ENCODE assay signal across 13 cellular contexts in the genomic region with DNA sequence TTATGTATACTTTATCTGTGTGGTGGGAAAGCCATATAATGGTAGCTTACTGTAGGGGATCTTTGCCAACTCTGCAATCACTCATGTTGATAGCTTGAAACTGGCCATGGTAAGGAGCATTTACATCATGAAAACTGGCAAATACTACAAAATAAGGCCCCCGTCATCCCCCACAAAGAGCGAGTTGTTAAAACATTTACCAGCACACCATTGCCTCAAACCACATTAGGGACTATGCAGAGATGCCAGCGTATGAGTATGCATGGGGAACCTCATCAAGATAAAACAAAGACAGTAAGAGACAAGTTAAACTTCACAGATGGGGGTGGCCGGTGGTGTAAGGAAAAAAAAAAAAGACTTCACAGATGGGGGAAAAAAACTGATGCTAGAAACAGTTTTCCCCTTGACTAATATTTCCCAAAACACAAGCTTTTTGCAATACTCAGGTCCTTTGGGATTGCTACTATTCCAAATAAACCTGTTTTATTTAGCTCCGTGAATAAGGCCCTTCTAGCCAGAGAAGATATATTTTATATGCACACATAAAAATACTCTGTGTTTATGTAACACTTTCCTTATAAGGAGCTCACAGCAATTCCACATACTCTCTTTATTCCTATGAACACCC.
DNase-seq lines count a peak whose midpoint lies in the region; ATAC-seq and TF ChIP-seq lines count a peak whose summit lies in the region.
"Had no signal": no experiment of that assay in that cellular context is flagged by ENCODE, and none has a peak within 500 bp of the region (broad histone marks: within the 10 kb centered on the region; RNA-seq: fewer than 3 reads in every experiment).

No MANE protein-coding gene starts in this region.

- H3K27ac Mint-ChIP-seq in stimulated activated naive CD8-positive, alpha-beta T cell treated with anti-CD3 and anti-CD28 coated beads, Interleukin-15, amount 100 ng/mL, for 72 hours: no peak overlapping the region

- peaks cover 0 to 7% of the 10 kb centered on the region in 2 donors for H3K9me3 Mint-ChIP-seq in stimulated activated naive CD8-positive, alpha-beta T cell treated with anti-CD3 and anti-CD28 coated beads, Interleukin-15, amount 100 ng/mL, for 72 hours

- H3K36me3 ChIP-seq in gastroesophageal sphincter: no peaks in the 10 kb centered on the region
- H3K36me3 ChIP-seq: adrenal gland, lower lobe of right lung had no signal

- no peak for ATAC-seq in gastroesophageal sphincter
- ATAC-seq in stimulated activated naive CD8-positive, alpha-beta T cell treated with anti-CD3 and anti-CD28 coated beads, Interleukin-15, amount 100 ng/mL, for 72 hours: peak; percentile 84
- ATAC-seq: lower lobe of right lung had no signal

- H3K27ac ChIP-seq in gastroesophageal sphincter: peak overlapping the region; percentile 52 to 92 (median 89)
- H3K27ac ChIP-seq: adrenal gland, lower lobe of right lung had no signal

- H3K27me3 ChIP-seq in gastroesophageal sphincter: no peaks in the 10 kb centered on the region
- H3K27me3 ChIP-seq: adrenal gland had no signal

- no peak overlapping the region for H3K4me3 ChIP-seq in Jurkat, Clone E6-1 (ENCODE audit: low read length)
- no peak overlapping the region for H3K4me3 ChIP-seq in gastroesophageal sphincter
- H3K4me3 ChIP-seq in foreskin fibroblast (ENCODE audit: low read depth in 1 of 2, low read length in 2 of 2): no peak overlapping the region
- H3K4me3 ChIP-seq: adrenal gland, lower lobe of right lung had no signal

- no peaks in the 10 kb centered on the region for H3K9me3 ChIP-seq in gastroesophageal sphincter
- H3K9me3 ChIP-seq: adrenal gland, lower lobe of right lung had no signal

- TF ChIP-seq EP300 in gastroesophageal sphincter (IDR thresholded peaks at IDR 0.05): no peak

- H3K4me3 Mint-ChIP-seq in stimulated activated naive CD8-positive, alpha-beta T cell treated with anti-CD3 and anti-CD28 coated beads, Interleukin-15, amount 100 ng/mL, for 72 hours: peak overlapping the region in 1 of 2 donors; percentile 27
- H3K4me3 Mint-ChIP-seq: neural crest cell had no signal

- peak; percentile 81 for DNase-seq in Jurkat, Clone E6-1 (ENCODE audit: low read depth, low spot score)
- DNase-seq in amniotic epithelial cell (ENCODE audit: low read depth): peak; percentile 91
- DNase-seq in stimulated activated naive CD8-positive, alpha-beta T cell treated with anti-CD3 and anti-CD28 coated beads, Interleukin-15, amount 100 ng/mL, for 72 hours: peak; percentile 20 to 66
- DNase-seq in erythroblast (lab: John Stamatoyannopoulos, UW): no peak
- no peak for DNase-seq in foreskin fibroblast
- no peak for DNase-seq in nucleus accumbens (lab: John Stamatoyannopoulos, UW)
- DNase-seq in hippocampal formation (lab: John Stamatoyannopoulos, UW): no peak
- DNase-seq: lower lobe of right lung, SHP77, T1000 had no signal

- TF ChIP-seq POLR2A in gastroesophageal sphincter (IDR thresholded peaks at IDR 0.05): no peak
- no peak for TF ChIP-seq POLR2A in erythroblast (IDR thresholded peaks at IDR 0.05; ENCODE audit: low read length)

- peaks cover 8% of the 10 kb centered on the region for H3K27me3 Mint-ChIP-seq in stimulated activated naive CD8-positive, alpha-beta T cell treated with anti-CD3 and anti-CD28 coated beads, Interleukin-15, amount 100 ng/mL, for 72 hours

- peaks cover 30 to 83% (median 33%) of the 10 kb centered on the region in 3 donors for H3K4me1 ChIP-seq in gastroesophageal sphincter

- 40 to 45% methylated on average over 4 to 5 of the region's 5 CpGs for WGBS in gastroesophageal sphincter (ENCODE audit: low coverage in 1 of 2), 2 donors

- peaks cover 72% of the 10 kb centered on the region for H3K4me1 Mint-ChIP-seq in stimulated activated naive CD8-positive, alpha-beta T cell treated with anti-CD3 and anti-CD28 coated beads, Interleukin-15, amount 100 ng/mL, for 72 hours

- no peak for TF ChIP-seq CTCF in gastroesophageal sphincter (IDR thresholded peaks at IDR 0.05)
- TF ChIP-seq CTCF in foreskin fibroblast (IDR thresholded peaks at IDR 0.05; ENCODE audit: low read depth, low read length): no peak

Comparison
In these comparisons a context has a peak if more than half of its experiments do, and no peak if none do; other contexts are left out.
1. DNase-seq: peak in Jurkat, Clone E6-1 (single experiment), amniotic epithelial cell (single experiment) and stimulated activated naive CD8-positive, alpha-beta T cell treated with anti-CD3 and anti-CD28 coated beads, Interleukin-15, amount 100 ng/mL, for 72 hours (2 of 2); none in erythroblast (0 of 2), foreskin fibroblast (0 of 2), nucleus accumbens (0 of 56) and hippocampal formation (0 of 2).